In the genomic region with DNA sequence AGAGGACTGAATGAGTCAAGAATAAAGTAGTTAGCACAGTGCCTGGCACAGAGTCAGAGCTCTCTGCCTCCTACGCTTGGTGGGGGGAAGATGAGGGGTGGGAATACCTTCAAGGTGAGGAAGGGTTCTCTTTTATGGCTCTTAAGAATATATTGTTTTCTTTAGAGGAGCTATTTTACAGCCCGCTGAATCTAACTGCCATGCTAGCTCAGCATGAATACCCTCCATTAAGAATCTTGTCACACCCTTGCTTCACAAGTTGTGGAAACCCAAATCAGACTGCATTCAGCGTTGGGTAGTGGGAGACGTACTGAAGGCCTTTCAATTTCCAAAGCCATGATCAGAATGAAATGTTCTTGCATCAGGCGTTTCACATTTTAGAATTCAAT, we compare ENCODE assay signal across 1 cellular context.
TF ChIP-seq lines count a peak whose summit lies in the region.

No MANE protein-coding gene starts in this region.

TF ChIP-seq in GM12878, 131 proteins besides CTCF, POLR2A, EP300 and RAD21:
- TF ChIP-seq, protein P1, sequence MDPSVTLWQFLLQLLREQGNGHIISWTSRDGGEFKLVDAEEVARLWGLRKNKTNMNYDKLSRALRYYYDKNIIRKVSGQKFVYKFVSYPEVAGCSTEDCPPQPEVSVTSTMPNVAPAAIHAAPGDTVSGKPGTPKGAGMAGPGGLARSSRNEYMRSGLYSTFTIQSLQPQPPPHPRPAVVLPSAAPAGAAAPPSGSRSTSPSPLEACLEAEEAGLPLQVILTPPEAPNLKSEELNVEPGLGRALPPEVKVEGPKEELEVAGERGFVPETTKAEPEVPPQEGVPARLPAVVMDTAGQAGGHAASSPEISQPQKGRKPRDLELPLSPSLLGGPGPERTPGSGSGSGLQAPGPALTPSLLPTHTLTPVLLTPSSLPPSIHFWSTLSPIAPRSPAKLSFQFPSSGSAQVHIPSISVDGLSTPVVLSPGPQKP (IDR thresholded peaks at IDR 0.05; ENCODE audit: low read depth, low read length), result no peak
- TF ChIP-seq FOS (IDR thresholded peaks at IDR 0.05; ENCODE audit: borderline replicate concordance, extremely low read depth, insufficient read length) (no peak), JUNB (IDR thresholded peaks at IDR 0.05) (no peak), CBX3 (IDR thresholded peaks at IDR 0.05; ENCODE audit: borderline replicate concordance, low read depth) (no peak), KAT2A (conservative IDR thresholded peaks at IDR 0.05; ENCODE audit: control insufficient read depth, low read depth, low read length) (no peak), SP1 (IDR thresholded peaks at IDR 0.05; ENCODE audit: low read depth, low read length) (no peak), SMAD5 (IDR thresholded peaks at IDR 0.05; ENCODE audit: low read depth) (no peak), FOXK2 (IDR thresholded peaks at IDR 0.05) (no peak)
- TF ChIP-seq, protein P2, sequence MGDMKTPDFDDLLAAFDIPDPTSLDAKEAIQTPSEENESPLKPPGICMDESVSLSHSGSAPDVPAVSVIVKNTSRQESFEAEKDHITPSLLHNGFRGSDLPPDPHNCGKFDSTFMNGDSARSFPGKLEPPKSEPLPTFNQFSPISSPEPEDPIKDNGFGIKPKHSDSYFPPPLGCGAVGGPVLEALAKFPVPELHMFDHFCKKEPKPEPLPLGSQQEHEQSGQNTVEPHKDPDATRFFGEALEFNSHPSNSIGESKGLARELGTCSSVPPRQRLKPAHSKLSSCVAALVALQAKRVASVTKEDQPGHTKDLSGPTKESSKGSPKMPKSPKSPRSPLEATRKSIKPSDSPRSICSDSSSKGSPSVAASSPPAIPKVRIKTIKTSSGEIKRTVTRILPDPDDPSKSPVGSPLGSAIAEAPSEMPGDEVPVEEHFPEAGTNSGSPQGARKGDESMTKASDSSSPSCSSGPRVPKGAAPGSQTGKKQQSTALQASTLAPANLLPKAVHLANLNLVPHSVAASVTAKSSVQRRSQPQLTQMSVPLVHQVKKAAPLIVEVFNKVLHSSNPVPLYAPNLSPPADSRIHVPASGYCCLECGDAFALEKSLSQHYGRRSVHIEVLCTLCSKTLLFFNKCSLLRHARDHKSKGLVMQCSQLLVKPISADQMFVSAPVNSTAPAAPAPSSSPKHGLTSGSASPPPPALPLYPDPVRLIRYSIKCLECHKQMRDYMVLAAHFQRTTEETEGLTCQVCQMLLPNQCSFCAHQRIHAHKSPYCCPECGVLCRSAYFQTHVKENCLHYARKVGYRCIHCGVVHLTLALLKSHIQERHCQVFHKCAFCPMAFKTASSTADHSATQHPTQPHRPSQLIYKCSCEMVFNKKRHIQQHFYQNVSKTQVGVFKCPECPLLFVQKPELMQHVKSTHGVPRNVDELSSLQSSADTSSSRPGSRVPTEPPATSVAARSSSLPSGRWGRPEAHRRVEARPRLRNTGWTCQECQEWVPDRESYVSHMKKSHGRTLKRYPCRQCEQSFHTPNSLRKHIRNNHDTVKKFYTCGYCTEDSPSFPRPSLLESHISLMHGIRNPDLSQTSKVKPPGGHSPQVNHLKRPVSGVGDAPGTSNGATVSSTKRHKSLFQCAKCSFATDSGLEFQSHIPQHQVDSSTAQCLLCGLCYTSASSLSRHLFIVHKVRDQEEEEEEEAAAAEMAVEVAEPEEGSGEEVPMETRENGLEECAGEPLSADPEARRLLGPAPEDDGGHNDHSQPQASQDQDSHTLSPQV (IDR thresholded peaks at IDR 0.05), result no peak
